Comparison of ENCODE assay signal across 5 cellular contexts in genomic region chr1:98108378-98108777, GRCh38.
DNase-seq lines count a peak whose midpoint lies in the region; ATAC-seq, FAIRE-seq and TF ChIP-seq lines count a peak whose summit lies in the region.
"Not testable (repeated sequence)": the region's sequence is repeated elsewhere in the genome, so short reads cannot be mapped to it uniquely, and the experiment has no call there.

No MANE protein-coding gene starts in this region.

- H3K4me1 ChIP-seq in DND-41 (ENCODE audit: insufficient read depth, low read length); astrocyte (ENCODE audit: insufficient read depth, low read length): not testable (repeated sequence)

- not testable (repeated sequence) for FAIRE-seq in astrocyte (lab: Jason Lieb, UNC)

- H3K9me3 Mint-ChIP-seq in astrocyte (ENCODE audit: unreplicated experiment) (peaks cover 24% of the 10 kb centered on the region), natural killer cell (peaks cover 16 to 19% of the 10 kb centered on the region in 2 donors)

- H3K27ac Mint-ChIP-seq in astrocyte (ENCODE audit: unreplicated experiment) = peak overlapping the region; percentile 38
- not testable (repeated sequence) for H3K27ac Mint-ChIP-seq in natural killer cell

- H2AFZ ChIP-seq in DND-41 (ENCODE audit: low read depth, low read length); astrocyte (ENCODE audit: low read depth, low read length): not testable (repeated sequence)

- not testable (repeated sequence) for H3K4me3 ChIP-seq in DND-41 (ENCODE audit: low read depth in 1 of 2, low read length in 2 of 2); astrocyte (ENCODE audit: insufficient read depth, low read depth, low read length)

- H3K79me2 ChIP-seq in DND-41 (ENCODE audit: insufficient read depth, low read length); astrocyte (ENCODE audit: insufficient read depth, low read length): not testable (repeated sequence)

- not testable (repeated sequence) for H3K9ac ChIP-seq in DND-41 (ENCODE audit: low read depth, low read length); astrocyte (ENCODE audit: low read length)

- peak; percentile 12 for DNase-seq in DND-41
- peak; percentile 83 for DNase-seq in M059J (ENCODE audit: low read depth)
- DNase-seq in RPMI7951 (ENCODE audit: low read depth) = peak; percentile 45
- peak; percentile 19 for DNase-seq in astrocyte (ENCODE audit: low read depth)
- DNase-seq in natural killer cell = not testable (repeated sequence)

- not testable (repeated sequence) for H3K27me3 ChIP-seq in DND-41 (ENCODE audit: insufficient read depth, low read length, poor library complexity); astrocyte (ENCODE audit: insufficient read depth, low read length)

- not testable (repeated sequence) for TF ChIP-seq CTCF in DND-41 (IDR thresholded peaks at IDR 0.05; ENCODE audit: borderline replicate concordance, extremely low read depth, low read length, poor library complexity, severe bottlenecking); astrocyte (IDR thresholded peaks at IDR 0.05; ENCODE audit: insufficient read depth, low read depth, low read length); natural killer cell (IDR thresholded peaks at IDR 0.05)

- ATAC-seq in DND-41 (ENCODE audit: insufficient read depth, low read depth) (peak; percentile 68), natural killer cell (peak in 1 of 3 donors; percentile 38)

- H3K9me3 ChIP-seq in DND-41 (ENCODE audit: insufficient read depth, low read length, severe bottlenecking) = peaks cover 11% of the 10 kb centered on the region
- H3K9me3 ChIP-seq in astrocyte (ENCODE audit: insufficient read depth, low read depth, low read length) = not testable (repeated sequence)

- not testable (repeated sequence) for H3K4me3 Mint-ChIP-seq in astrocyte (ENCODE audit: unreplicated experiment)
- peak overlapping the region; percentile 14 for H3K4me3 Mint-ChIP-seq in natural killer cell

- H3K4me1 Mint-ChIP-seq in astrocyte (ENCODE audit: low read depth, unreplicated experiment) (peaks cover 12% of the 10 kb centered on the region), natural killer cell (peaks cover 17 to 21% of the 10 kb centered on the region in 2 donors)

- not testable (repeated sequence) for H3K36me3 ChIP-seq in DND-41 (ENCODE audit: insufficient read depth, low read length); astrocyte (ENCODE audit: insufficient read depth, low read length)

- peaks cover 15% of the 10 kb centered on the region for H3K36me3 Mint-ChIP-seq in astrocyte (ENCODE audit: low read depth, unreplicated experiment)
- H3K36me3 Mint-ChIP-seq in natural killer cell = peaks cover 23% of the 10 kb centered on the region

- not testable (repeated sequence) for H4K20me1 ChIP-seq in DND-41 (ENCODE audit: insufficient read depth, low read length); astrocyte (ENCODE audit: insufficient read depth, low read length)

- H3K27me3 Mint-ChIP-seq in astrocyte (ENCODE audit: low read depth, unreplicated experiment); natural killer cell (ENCODE audit: low read depth in 2 of 2): not testable (repeated sequence)

- intact Hi-C loops in natural killer cell (cut with micrococcal nuclease) = not testable (repeated sequence)

- not testable (repeated sequence) for H3K27ac ChIP-seq in DND-41 (ENCODE audit: low read length); astrocyte (ENCODE audit: low read depth, low read length)

- H3K4me2 ChIP-seq in DND-41 (ENCODE audit: insufficient read depth, low read length); astrocyte (ENCODE audit: low read length): not testable (repeated sequence)
